ENCODE assay signal across 7 cellular contexts in the genomic region with DNA sequence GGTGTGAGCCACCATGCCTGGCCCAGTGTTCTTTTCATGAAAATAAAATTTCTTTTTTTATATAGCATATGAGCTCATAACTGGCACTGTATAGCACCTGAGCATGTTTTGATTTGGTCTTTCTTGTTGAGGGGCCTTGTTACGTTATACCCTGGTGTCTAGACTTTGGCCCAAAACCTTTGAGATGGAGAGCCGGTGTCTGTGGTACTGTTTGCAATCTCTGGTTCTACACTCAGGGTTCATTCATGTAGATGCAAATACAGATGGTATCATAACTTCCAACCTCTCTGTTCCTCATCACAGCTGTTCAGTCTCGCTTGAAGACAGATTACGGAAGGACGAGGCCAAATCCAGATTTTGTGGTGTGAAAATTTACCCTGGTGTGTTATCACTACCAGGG.
"Had no signal": no experiment of that assay in that cellular context is flagged by ENCODE, and none has a peak within 500 bp of the region (broad histone marks: within the 10 kb centered on the region; RNA-seq: fewer than 3 reads in every experiment).

A gene with protein sequence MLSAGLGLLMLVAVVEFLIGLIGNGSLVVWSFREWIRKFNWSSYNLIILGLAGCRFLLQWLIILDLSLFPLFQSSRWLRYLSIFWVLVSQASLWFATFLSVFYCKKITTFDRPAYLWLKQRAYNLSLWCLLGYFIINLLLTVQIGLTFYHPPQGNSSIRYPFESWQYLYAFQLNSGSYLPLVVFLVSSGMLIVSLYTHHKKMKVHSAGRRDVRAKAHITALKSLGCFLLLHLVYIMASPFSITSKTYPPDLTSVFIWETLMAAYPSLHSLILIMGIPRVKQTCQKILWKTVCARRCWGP (plus strand): TSS at position 301 of the 400 bp plus-strand sequence. CDS start 145 bp downstream, outside the sequence.

- DNase-seq: IMR-90, KBM-7 had no signal

- H3K27ac ChIP-seq: HL-60 had no signal

- H3K4me3 ChIP-seq: K562 had no signal

- H3K4me3 Mint-ChIP-seq: IgD-negative memory B cell had no signal

- FAIRE-seq: HepG2, HTR-8/SVneo, K562 had no signal

- H3K9me3 Mint-ChIP-seq: IgD-negative memory B cell had no signal

- ATAC-seq: HepG2, K562 had no signal

- H3K27me3 Mint-ChIP-seq: IgD-negative memory B cell had no signal
